ENCODE assay signal across 1 cellular context in genomic region chr13:44048326-44048725, GRCh38.
TF ChIP-seq lines count a peak whose summit lies in the region.

No MANE protein-coding gene starts in this region.

TF ChIP-seq in A549, 52 proteins besides CTCF, POLR2A, EP300 and RAD21 (continued from another document):
- TF ChIP-seq, protein P1, sequence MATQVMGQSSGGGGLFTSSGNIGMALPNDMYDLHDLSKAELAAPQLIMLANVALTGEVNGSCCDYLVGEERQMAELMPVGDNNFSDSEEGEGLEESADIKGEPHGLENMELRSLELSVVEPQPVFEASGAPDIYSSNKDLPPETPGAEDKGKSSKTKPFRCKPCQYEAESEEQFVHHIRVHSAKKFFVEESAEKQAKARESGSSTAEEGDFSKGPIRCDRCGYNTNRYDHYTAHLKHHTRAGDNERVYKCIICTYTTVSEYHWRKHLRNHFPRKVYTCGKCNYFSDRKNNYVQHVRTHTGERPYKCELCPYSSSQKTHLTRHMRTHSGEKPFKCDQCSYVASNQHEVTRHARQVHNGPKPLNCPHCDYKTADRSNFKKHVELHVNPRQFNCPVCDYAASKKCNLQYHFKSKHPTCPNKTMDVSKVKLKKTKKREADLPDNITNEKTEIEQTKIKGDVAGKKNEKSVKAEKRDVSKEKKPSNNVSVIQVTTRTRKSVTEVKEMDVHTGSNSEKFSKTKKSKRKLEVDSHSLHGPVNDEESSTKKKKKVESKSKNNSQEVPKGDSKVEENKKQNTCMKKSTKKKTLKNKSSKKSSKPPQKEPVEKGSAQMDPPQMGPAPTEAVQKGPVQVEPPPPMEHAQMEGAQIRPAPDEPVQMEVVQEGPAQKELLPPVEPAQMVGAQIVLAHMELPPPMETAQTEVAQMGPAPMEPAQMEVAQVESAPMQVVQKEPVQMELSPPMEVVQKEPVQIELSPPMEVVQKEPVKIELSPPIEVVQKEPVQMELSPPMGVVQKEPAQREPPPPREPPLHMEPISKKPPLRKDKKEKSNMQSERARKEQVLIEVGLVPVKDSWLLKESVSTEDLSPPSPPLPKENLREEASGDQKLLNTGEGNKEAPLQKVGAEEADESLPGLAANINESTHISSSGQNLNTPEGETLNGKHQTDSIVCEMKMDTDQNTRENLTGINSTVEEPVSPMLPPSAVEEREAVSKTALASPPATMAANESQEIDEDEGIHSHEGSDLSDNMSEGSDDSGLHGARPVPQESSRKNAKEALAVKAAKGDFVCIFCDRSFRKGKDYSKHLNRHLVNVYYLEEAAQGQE (IDR thresholded peaks at IDR 0.05), result no peak
- TF ChIP-seq HOXB5 (CRISPR knock-in tag; IDR thresholded peaks at IDR 0.05) (no peak), FOSL2 (IDR thresholded peaks at IDR 0.05) (no peak), FOSL2 (CRISPR knock-in tag; IDR thresholded peaks at IDR 0.05) (no peak), JUNB (IDR thresholded peaks at IDR 0.05) (no peak), HEYL (CRISPR knock-in tag; IDR thresholded peaks at IDR 0.05) (no peak), CHD4 (IDR thresholded peaks at IDR 0.05; ENCODE audit: borderline replicate concordance) (no peak), BHLHE40 (IDR thresholded peaks at IDR 0.05; ENCODE audit: low read depth, low read length) (no peak), FOXS1 (CRISPR knock-in tag; IDR thresholded peaks at IDR 0.05) (no peak), NR3C1 (IDR thresholded peaks at IDR 0.05) (no peak), ZC3H11A (IDR thresholded peaks at IDR 0.05) (no peak), TP53 (CRISPR knock-in tag; IDR thresholded peaks at IDR 0.05) (no peak)
TF ChIP-seq in A549: peak in this region for 0.
